9 cellular contexts compared by ENCODE assay signal in genomic region chr13:77980592-77980991, GRCh38.
DNase-seq lines count a peak whose midpoint lies in the region; ATAC-seq and TF ChIP-seq lines count a peak whose summit lies in the region.
"Had no signal": no experiment of that assay in that cellular context is flagged by ENCODE, and none has a peak within 500 bp of the region (broad histone marks: within the 10 kb centered on the region; RNA-seq: fewer than 3 reads in every experiment).

No MANE protein-coding gene starts in this region.

- DNase-seq in DMS53 (lab: John Stamatoyannopoulos, UW): peak; percentile 0
- no peak for DNase-seq in DMS53 treated with DMSO at 0.1 percent for 48 hours (lab: John Stamatoyannopoulos, UW; ENCODE audit: unreplicated experiment)
- no peak for DNase-seq in endodermal cell
- DNase-seq in medulla oblongata (ENCODE audit: extremely low spot score): peak; percentile 30
- DNase-seq in activated CD4-positive, alpha-beta T cell treated with anti-CD3 and anti-CD28 coated beads, Interleukin-2, amount 50 U/mL, for 1 hour: no peak
- no peak for DNase-seq in T-helper 9 cell
- DNase-seq: 8988T had no signal

- no peaks in the 10 kb centered on the region for H3K4me1 ChIP-seq in endodermal cell (ENCODE audit: control insufficient read depth, insufficient read depth, low read length)

- H3K9ac ChIP-seq in endodermal cell (ENCODE audit: extremely low read depth, low read length, poor library complexity, severe bottlenecking): no peak overlapping the region

- no peak for TF ChIP-seq CTCF in endodermal cell (conservative IDR thresholded peaks at IDR 0.05)

- WGBS in endodermal cell (ENCODE audit: insufficient coverage in 1 of 2, insufficient read length in 1 of 2), 2 experiments: 73 to 83% methylated on average over 2 of the region's 2 CpGs

- H3K9me3 Mint-ChIP-seq in endodermal cell: peaks cover 10% of the 10 kb centered on the region

- no peak overlapping the region for H3K4me3 ChIP-seq in endodermal cell (ENCODE audit: low read length)

- no peak overlapping the region for H3K4me3 Mint-ChIP-seq in endodermal cell

- H3K27ac ChIP-seq in endodermal cell (ENCODE audit: low read depth, low read length): peak overlapping the region; percentile 45

- no peaks in the 10 kb centered on the region for H3K36me3 Mint-ChIP-seq in endodermal cell (ENCODE audit: low read depth)

- H3K27me3 ChIP-seq in endodermal cell (ENCODE audit: control insufficient read depth, insufficient read depth, low read length, poor library complexity, severe bottlenecking): no peaks in the 10 kb centered on the region

- peaks cover 28% of the 10 kb centered on the region for H3K4me1 Mint-ChIP-seq in endodermal cell

- no peaks in the 10 kb centered on the region for H3K36me3 ChIP-seq in endodermal cell (ENCODE audit: control insufficient read depth, insufficient read depth, low read length)

- H3K27me3 Mint-ChIP-seq in endodermal cell (ENCODE audit: insufficient read depth): no peaks in the 10 kb centered on the region

- H3K27ac Mint-ChIP-seq in endodermal cell: peak overlapping the region; percentile 45

- no peak for ATAC-seq in HG02588 (IDR thresholded peaks at IDR 0.05; ENCODE audit: unreplicated experiment)
- no peak for ATAC-seq in HG03280 (IDR thresholded peaks at IDR 0.05; ENCODE audit: unreplicated experiment)

- H3K9me3 ChIP-seq in endodermal cell (ENCODE audit: control insufficient read depth, low read length): peaks cover 14% of the 10 kb centered on the region

Comparison
In these comparisons a context has a peak if more than half of its experiments do, and no peak if none do; other contexts are left out.
1. DNase-seq: peak in DMS53 (single experiment) and medulla oblongata (single experiment); none in DMS53 treated with DMSO at 0.1 percent for 48 hours (single experiment), endodermal cell (single experiment), activated CD4-positive, alpha-beta T cell treated with anti-CD3 and anti-CD28 coated beads, Interleukin-2, amount 50 U/mL, for 1 hour (single experiment) and T-helper 9 cell (single experiment).